ENCODE assay signal across 10 cellular contexts in genomic region chr18:12227394-12228186, GRCh38. TPM values are rescaled to one million over a fixed set of nuclear protein-coding genes. Genes with fewer than 3 reads are reported as not detected.
"Had no signal": no experiment of that assay in that cellular context is flagged by ENCODE, and none has a peak within 500 bp of the region (broad histone marks: within the 10 kb centered on the region; RNA-seq: fewer than 3 reads in every experiment).

No MANE protein-coding gene starts in this region.

RNA-seq across cellular contexts. Expression of gene CIDEA, which starts 26.6 kb away (rescaled TPM):
- total RNA-seq: activated CD8-positive, alpha-beta T cell treated with anti-CD3 and anti-CD28 coated beads for 36 hours; activated naive CD4-positive, alpha-beta T cell treated with anti-CD3 and anti-CD28 coated beads for 36 hours; cerebellum; esophagus muscularis mucosa; kidney; natural killer cell treated with Interleukin-12 subunit alpha and Interleukin-12 subunit beta and Interleukin-15 and Interleukin-18, amount 100 ng/mL, for 72 hours; spleen; ureter had no signal
- polyA plus RNA-seq: aorta, endothelial cell of umbilical vein, spleen had no signal
